1 cellular context compared by ENCODE assay signal in genomic region chr19:49328741-49329140, GRCh38.
TF ChIP-seq lines count a peak whose summit lies in the region.

No MANE protein-coding gene starts in this region.

TF ChIP-seq in GM12878, 131 proteins besides CTCF, POLR2A, EP300 and RAD21:
- TF ChIP-seq ZNF274 (IDR thresholded peaks at IDR 0.05; ENCODE audit: insufficient read depth, insufficient read length), result no peak
- no peak for TF ChIP-seq LARP7 (IDR thresholded peaks at IDR 0.05)
- TF ChIP-seq KLF5 (IDR thresholded peaks at IDR 0.05; ENCODE audit: partially characterized antibody), result no peak
- TF ChIP-seq MTA3 (IDR thresholded peaks at IDR 0.05; ENCODE audit: borderline replicate concordance, low read length), result no peak
- no peak for TF ChIP-seq NFYA (IDR thresholded peaks at IDR 0.05; ENCODE audit: borderline replicate concordance, low read depth, low read length)
- no peak for TF ChIP-seq SUPT20H (IDR thresholded peaks at IDR 0.05; ENCODE audit: borderline replicate concordance, control insufficient read depth, low read depth, low read length)
- no peak for TF ChIP-seq RAD51 (IDR thresholded peaks at IDR 0.05)
- no peak for TF ChIP-seq FOS (IDR thresholded peaks at IDR 0.05; ENCODE audit: borderline replicate concordance, extremely low read depth, insufficient read length)
- TF ChIP-seq HDAC2 (IDR thresholded peaks at IDR 0.05), result no peak
- TF ChIP-seq FOXM1 (IDR thresholded peaks at IDR 0.05; ENCODE audit: low read depth, low read length), result no peak
- TF ChIP-seq ATF7 (IDR thresholded peaks at IDR 0.05; ENCODE audit: low read depth), result no peak
- no peak for TF ChIP-seq MAX (IDR thresholded peaks at IDR 0.05; ENCODE audit: low read depth, low read length)
- TF ChIP-seq POLR2AphosphoS2 (IDR thresholded peaks at IDR 0.05; ENCODE audit: low read depth, low read length), result no peak
- TF ChIP-seq ZBTB40 (IDR thresholded peaks at IDR 0.05; ENCODE audit: borderline replicate concordance), result no peak
- no peak for TF ChIP-seq TBL1XR1 (IDR thresholded peaks at IDR 0.05; ENCODE audit: low read depth, low read length)
- TF ChIP-seq NBN (IDR thresholded peaks at IDR 0.05), result no peak
- TF ChIP-seq SP1 (IDR thresholded peaks at IDR 0.05; ENCODE audit: low read depth, low read length), result no peak
- no peak for TF ChIP-seq ZNF207 (IDR thresholded peaks at IDR 0.05; ENCODE audit: borderline replicate concordance)
- no peak for TF ChIP-seq SKIL (IDR thresholded peaks at IDR 0.05; ENCODE audit: low read depth, poor library complexity, severe bottlenecking)
